1 cellular context compared by ENCODE assay signal in genomic region chr1:234611799-234612351, GRCh38.
TF ChIP-seq lines count a peak whose summit lies in the region.

No MANE protein-coding gene starts in this region.

TF ChIP-seq in HEK293, 187 proteins besides CTCF, POLR2A, EP300 and RAD21 (continued from another document):
- TF ChIP-seq ZBTB10 (tag by site-specific recombination; IDR thresholded peaks at IDR 0.05) (no peak), ZNF792 (tag by site-specific recombination; IDR thresholded peaks at IDR 0.05) (no peak), ZNF157 (tag by site-specific recombination; IDR thresholded peaks at IDR 0.05) (no peak), ZNF324 (tag by site-specific recombination; IDR thresholded peaks at IDR 0.05) (no peak), ZNF19 (tag by site-specific recombination; IDR thresholded peaks at IDR 0.05; ENCODE audit: low read depth) (no peak), ZBTB44 (tag by site-specific recombination; IDR thresholded peaks at IDR 0.05) (no peak; the same call in 1 of the 2 replicates), KLF17 (tag by site-specific recombination; IDR thresholded peaks at IDR 0.05) (0 out of 2 replicates have a peak, but pooled peaks have one; percentile 1), BCL6B (tag by site-specific recombination; IDR thresholded peaks at IDR 0.05) (no peak), ZNF426 (tag by site-specific recombination; IDR thresholded peaks at IDR 0.05) (no peak), ZNF341 (tag by site-specific recombination; IDR thresholded peaks at IDR 0.05; ENCODE audit: low read depth) (no peak), SCRT2 (tag by site-specific recombination; IDR thresholded peaks at IDR 0.05) (no peak), ZNF677 (tag by site-specific recombination; IDR thresholded peaks at IDR 0.05) (no peak), ZSCAN5A (tag by site-specific recombination; IDR thresholded peaks at IDR 0.05) (no peak), ZNF518A (tag by site-specific recombination; conservative IDR thresholded peaks at IDR 0.05; ENCODE audit: low read depth) (peak; percentile 13; the same call in 1 of the 2 replicates), ZNF391 (tag by site-specific recombination; IDR thresholded peaks at IDR 0.05; ENCODE audit: borderline replicate concordance, low read depth) (0 out of 2 replicates have a peak, but pooled peaks have one; percentile 54), ZBTB26 (tag by site-specific recombination; optimal IDR thresholded peaks at IDR 0.05) (no peak), ZNF843 (tag by site-specific recombination; IDR thresholded peaks at IDR 0.05) (no peak), ZNF362 (tag by site-specific recombination; IDR thresholded peaks at IDR 0.05) (0 out of 2 replicates have a peak, but pooled peaks have one; percentile 10), ZNF114 (tag by site-specific recombination; IDR thresholded peaks at IDR 0.05) (no peak), PRDM2 (tag by site-specific recombination; IDR thresholded peaks at IDR 0.05; ENCODE audit: borderline replicate concordance) (0 out of 2 replicates have a peak, but pooled peaks have one; percentile 77), ZNF629 (tag by site-specific recombination; IDR thresholded peaks at IDR 0.05) (no peak), ZNF354C (tag by site-specific recombination; IDR thresholded peaks at IDR 0.05; ENCODE audit: borderline replicate concordance, low read depth) (no peak), ZBTB17 (tag by site-specific recombination; IDR thresholded peaks at IDR 0.05) (no peak), MEIS1 (CRISPR knock-in tag; IDR thresholded peaks at IDR 0.05; ENCODE audit: borderline replicate concordance) (no peak), SP3 (tag by site-specific recombination; IDR thresholded peaks at IDR 0.05) (no peak)
TF ChIP-seq in HEK293: peak in this region for 10.
